ENCODE assay signal across 1 cellular context in the genomic region with DNA sequence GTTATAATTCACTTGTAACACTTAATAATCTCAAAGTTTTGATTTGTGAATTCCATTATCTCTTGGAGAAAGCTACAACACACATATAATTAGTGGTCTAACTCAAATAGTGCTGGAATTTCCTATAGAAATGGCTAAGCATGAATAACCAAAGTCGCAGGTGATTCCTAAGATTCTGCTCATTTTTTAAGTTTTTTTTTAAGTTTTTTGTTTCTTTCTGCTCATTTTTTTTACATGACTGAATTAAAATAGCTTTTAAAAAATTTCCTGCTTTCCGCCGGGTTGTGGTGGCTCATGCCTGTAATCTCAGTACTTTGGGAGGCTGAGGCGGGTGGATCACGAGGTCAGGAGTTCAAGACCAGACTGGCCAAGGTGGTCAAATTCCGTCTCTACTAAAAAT.
TF ChIP-seq lines count a peak whose summit lies in the region.

No MANE protein-coding gene starts in this region.

TF ChIP-seq in GM23338, 12 proteins besides CTCF, POLR2A, EP300 and RAD21 (continued from another document):
- TF ChIP-seq, protein P1, sequence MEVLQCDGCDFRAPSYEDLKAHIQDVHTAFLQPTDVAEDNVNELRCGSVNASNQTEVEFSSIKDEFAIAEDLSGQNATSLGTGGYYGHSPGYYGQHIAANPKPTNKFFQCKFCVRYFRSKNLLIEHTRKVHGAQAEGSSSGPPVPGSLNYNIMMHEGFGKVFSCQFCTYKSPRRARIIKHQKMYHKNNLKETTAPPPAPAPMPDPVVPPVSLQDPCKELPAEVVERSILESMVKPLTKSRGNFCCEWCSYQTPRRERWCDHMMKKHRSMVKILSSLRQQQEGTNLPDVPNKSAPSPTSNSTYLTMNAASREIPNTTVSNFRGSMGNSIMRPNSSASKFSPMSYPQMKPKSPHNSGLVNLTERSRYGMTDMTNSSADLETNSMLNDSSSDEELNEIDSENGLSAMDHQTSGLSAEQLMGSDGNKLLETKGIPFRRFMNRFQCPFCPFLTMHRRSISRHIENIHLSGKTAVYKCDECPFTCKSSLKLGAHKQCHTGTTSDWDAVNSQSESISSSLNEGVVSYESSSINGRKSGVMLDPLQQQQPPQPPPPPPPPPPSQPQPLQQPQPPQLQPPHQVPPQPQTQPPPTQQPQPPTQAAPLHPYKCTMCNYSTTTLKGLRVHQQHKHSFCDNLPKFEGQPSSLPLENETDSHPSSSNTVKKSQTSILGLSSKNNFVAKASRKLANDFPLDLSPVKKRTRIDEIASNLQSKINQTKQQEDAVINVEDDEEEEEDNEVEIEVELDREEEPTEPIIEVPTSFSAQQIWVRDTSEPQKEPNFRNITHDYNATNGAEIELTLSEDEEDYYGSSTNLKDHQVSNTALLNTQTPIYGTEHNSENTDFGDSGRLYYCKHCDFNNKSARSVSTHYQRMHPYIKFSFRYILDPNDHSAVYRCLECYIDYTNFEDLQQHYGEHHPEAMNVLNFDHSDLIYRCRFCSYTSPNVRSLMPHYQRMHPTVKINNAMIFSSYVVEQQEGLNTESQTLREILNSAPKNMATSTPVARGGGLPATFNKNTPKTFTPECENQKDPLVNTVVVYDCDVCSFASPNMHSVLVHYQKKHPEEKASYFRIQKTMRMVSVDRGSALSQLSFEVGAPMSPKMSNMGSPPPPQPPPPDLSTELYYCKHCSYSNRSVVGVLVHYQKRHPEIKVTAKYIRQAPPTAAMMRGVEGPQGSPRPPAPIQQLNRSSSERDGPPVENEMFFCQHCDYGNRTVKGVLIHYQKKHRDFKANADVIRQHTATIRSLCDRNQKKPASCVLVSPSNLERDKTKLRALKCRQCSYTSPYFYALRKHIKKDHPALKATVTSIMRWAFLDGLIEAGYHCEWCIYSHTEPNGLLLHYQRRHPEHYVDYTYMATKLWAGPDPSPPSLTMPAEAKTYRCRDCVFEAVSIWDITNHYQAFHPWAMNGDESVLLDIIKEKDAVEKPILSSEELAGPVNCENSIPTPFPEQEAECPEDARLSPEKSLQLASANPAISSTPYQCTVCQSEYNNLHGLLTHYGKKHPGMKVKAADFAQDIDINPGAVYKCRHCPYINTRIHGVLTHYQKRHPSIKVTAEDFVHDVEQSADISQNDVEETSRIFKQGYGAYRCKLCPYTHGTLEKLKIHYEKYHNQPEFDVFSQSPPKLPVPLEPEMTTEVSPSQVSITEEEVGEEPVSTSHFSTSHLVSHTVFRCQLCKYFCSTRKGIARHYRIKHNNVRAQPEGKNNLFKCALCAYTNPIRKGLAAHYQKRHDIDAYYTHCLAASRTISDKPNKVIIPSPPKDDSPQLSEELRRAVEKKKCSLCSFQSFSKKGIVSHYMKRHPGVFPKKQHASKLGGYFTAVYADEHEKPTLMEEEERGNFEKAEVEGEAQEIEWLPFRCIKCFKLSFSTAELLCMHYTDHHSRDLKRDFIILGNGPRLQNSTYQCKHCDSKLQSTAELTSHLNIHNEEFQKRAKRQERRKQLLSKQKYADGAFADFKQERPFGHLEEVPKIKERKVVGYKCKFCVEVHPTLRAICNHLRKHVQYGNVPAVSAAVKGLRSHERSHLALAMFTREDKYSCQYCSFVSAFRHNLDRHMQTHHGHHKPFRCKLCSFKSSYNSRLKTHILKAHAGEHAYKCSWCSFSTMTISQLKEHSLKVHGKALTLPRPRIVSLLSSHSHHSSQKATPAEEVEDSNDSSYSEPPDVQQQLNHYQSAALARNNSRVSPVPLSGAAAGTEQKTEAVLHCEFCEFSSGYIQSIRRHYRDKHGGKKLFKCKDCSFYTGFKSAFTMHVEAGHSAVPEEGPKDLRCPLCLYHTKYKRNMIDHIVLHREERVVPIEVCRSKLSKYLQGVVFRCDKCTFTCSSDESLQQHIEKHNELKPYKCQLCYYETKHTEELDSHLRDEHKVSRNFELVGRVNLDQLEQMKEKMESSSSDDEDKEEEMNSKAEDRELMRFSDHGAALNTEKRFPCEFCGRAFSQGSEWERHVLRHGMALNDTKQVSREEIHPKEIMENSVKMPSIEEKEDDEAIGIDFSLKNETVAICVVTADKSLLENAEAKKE (CRISPR knock-in tag; IDR thresholded peaks at IDR 0.05): no peak
- TF ChIP-seq CREB1 (CRISPR knock-in tag; IDR thresholded peaks at IDR 0.05; ENCODE audit: low read depth) (no peak), EZH2phosphoT487 (IDR thresholded peaks at IDR 0.05; ENCODE audit: unreplicated experiment) (no peak), ZNF114 (CRISPR knock-in tag; IDR thresholded peaks at IDR 0.05) (no peak), ZNF331 (CRISPR knock-in tag; IDR thresholded peaks at IDR 0.05; ENCODE audit: low read depth) (no peak), STAT1 (IDR thresholded peaks at IDR 0.05; ENCODE audit: unreplicated experiment) (no peak)
- TF ChIP-seq, protein P2, sequence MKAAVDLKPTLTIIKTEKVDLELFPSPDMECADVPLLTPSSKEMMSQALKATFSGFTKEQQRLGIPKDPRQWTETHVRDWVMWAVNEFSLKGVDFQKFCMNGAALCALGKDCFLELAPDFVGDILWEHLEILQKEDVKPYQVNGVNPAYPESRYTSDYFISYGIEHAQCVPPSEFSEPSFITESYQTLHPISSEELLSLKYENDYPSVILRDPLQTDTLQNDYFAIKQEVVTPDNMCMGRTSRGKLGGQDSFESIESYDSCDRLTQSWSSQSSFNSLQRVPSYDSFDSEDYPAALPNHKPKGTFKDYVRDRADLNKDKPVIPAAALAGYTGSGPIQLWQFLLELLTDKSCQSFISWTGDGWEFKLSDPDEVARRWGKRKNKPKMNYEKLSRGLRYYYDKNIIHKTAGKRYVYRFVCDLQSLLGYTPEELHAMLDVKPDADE (IDR thresholded peaks at IDR 0.05): no peak
- TF ChIP-seq, protein P3, sequence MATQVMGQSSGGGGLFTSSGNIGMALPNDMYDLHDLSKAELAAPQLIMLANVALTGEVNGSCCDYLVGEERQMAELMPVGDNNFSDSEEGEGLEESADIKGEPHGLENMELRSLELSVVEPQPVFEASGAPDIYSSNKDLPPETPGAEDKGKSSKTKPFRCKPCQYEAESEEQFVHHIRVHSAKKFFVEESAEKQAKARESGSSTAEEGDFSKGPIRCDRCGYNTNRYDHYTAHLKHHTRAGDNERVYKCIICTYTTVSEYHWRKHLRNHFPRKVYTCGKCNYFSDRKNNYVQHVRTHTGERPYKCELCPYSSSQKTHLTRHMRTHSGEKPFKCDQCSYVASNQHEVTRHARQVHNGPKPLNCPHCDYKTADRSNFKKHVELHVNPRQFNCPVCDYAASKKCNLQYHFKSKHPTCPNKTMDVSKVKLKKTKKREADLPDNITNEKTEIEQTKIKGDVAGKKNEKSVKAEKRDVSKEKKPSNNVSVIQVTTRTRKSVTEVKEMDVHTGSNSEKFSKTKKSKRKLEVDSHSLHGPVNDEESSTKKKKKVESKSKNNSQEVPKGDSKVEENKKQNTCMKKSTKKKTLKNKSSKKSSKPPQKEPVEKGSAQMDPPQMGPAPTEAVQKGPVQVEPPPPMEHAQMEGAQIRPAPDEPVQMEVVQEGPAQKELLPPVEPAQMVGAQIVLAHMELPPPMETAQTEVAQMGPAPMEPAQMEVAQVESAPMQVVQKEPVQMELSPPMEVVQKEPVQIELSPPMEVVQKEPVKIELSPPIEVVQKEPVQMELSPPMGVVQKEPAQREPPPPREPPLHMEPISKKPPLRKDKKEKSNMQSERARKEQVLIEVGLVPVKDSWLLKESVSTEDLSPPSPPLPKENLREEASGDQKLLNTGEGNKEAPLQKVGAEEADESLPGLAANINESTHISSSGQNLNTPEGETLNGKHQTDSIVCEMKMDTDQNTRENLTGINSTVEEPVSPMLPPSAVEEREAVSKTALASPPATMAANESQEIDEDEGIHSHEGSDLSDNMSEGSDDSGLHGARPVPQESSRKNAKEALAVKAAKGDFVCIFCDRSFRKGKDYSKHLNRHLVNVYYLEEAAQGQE (IDR thresholded peaks at IDR 0.05; ENCODE audit: unreplicated experiment): no peak
